ENCODE assay signal across 8 cellular contexts in the genomic region with DNA sequence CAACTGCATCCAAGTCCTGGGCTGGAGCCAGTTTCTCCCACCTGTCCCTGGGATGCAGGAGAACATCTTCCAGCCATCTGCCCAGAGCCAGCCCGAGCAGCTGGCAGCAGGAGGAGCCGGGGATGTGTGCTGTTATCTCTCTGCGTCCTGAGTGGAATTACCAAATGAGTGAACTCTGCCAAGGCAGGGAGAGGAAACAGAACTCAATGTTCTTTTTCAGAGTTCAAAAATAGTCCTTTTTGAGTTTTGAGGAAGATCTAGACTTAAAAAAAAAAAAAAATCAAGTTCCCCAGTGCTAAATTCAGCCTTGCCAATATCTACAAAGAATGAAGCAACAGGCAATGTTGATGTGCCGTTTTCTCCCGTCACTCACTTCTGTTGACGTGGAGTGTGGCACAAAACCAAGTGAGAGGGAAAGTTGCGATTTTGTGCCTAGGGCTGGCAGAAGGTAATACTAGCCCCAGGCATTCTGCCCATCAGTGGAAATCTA. TPM values are rescaled to one million over a fixed set of nuclear protein-coding genes. Genes with fewer than 3 reads are reported as not detected.
A peak's percentile ranks its signal among the peaks of the same experiment; 100 is the strongest.
DNase-seq lines count a peak whose midpoint lies in the region; ATAC-seq and TF ChIP-seq lines count a peak whose summit lies in the region.
"Had no signal": no experiment of that assay in that cellular context is flagged by ENCODE, and none has a peak within 500 bp of the region (broad histone marks: within the 10 kb centered on the region; RNA-seq: fewer than 3 reads in every experiment).

No MANE protein-coding gene starts in this region.

- H3K4me3 ChIP-seq in left lung (no peak overlapping the region), tibial artery (no peak overlapping the region)

- H3K27me3 ChIP-seq in left lung (no peaks in the 10 kb centered on the region), tibial artery (no peaks in the 10 kb centered on the region)

- peaks cover 11 to 19% of the 10 kb centered on the region in 2 donors for H3K4me1 ChIP-seq in left lung
- H3K4me1 ChIP-seq in tibial artery: peaks cover 6 to 86% (median 46%) of the 10 kb centered on the region in 4 donors

- peak overlapping the region; percentile 36 to 43 for H3K27ac ChIP-seq in left lung
- peak overlapping the region; percentile 91 to 92 for H3K27ac ChIP-seq in tibial artery

- H3K27ac Mint-ChIP-seq in effector memory CD8-positive, alpha-beta T cell: no peak overlapping the region
- H3K27ac Mint-ChIP-seq: IgD-negative memory B cell had no signal

- TF ChIP-seq CTCF in left lung (IDR thresholded peaks at IDR 0.05): no peak
- peak in 1 of 2 experiments; percentile 20 for TF ChIP-seq CTCF in tibial artery (IDR thresholded peaks at IDR 0.05)

- intact Hi-C loops in left lung (cut with DNase I): no loop called here
- intact Hi-C loops in tibial artery (cut with DNase I; ENCODE audit: low total_unique reads): loop anchor here (2.0 kb wide), 1 partner anchor 55 kb away; no protein-coding TSS in a partner anchor

- H3K9me3 ChIP-seq in left lung (no peaks in the 10 kb centered on the region), tibial artery (no peaks in the 10 kb centered on the region)

- no peaks in the 10 kb centered on the region for H3K36me3 Mint-ChIP-seq in effector memory CD8-positive, alpha-beta T cell (ENCODE audit: insufficient read depth)

- peaks cover 0 to 6% of the 10 kb centered on the region in 2 donors for H3K4me1 Mint-ChIP-seq in effector memory CD8-positive, alpha-beta T cell (ENCODE audit: low read depth in 2 of 2)

- H3K27me3 Mint-ChIP-seq in effector memory CD8-positive, alpha-beta T cell: peaks cover 40 to 78% of the 10 kb centered on the region in 2 donors

- H3K36me3 ChIP-seq in left lung (no peaks in the 10 kb centered on the region), tibial artery (peaks cover 20 to 23% (median 23%) of the 10 kb centered on the region in 3 donors)

- H3K4me3 Mint-ChIP-seq in effector memory CD8-positive, alpha-beta T cell: no peak overlapping the region
- H3K4me3 Mint-ChIP-seq: IgD-negative memory B cell had no signal

- ATAC-seq in left lung: peak; percentile 46
- ATAC-seq in effector memory CD8-positive, alpha-beta T cell (replicated peaks): no peak
- no peak for ATAC-seq in GM21360 (IDR thresholded peaks at IDR 0.05; ENCODE audit: unreplicated experiment)
- no peak for ATAC-seq in activated CD4-positive, CD25-positive, alpha-beta regulatory T cell treated with anti-CD3 and anti-CD28 coated beads, Interleukin-2, amount 50 U/mL, for 24 hours

- no peaks in the 10 kb centered on the region for H3K9me3 Mint-ChIP-seq in effector memory CD8-positive, alpha-beta T cell

- DNase-seq in NCI-H2171 (lab: John Stamatoyannopoulos, UW): peak; percentile 78
- DNase-seq in anterior cingulate cortex (lab: John Stamatoyannopoulos, UW): peak in 48 of 58 donors; percentile 16 to 89 (median 55)
- no peak for DNase-seq in left lung
- peak; percentile 95 to 97 for DNase-seq in tibial artery
- no peak for DNase-seq in effector memory CD8-positive, alpha-beta T cell

RNA-seq across cellular contexts. Expression of gene TMOD1, which starts 56.2 kb away (rescaled TPM):
- total RNA-seq in left lung: 1 to 10 TPM; 2.5 to 6.0 TPM

Comparison
In these comparisons a context has a peak if more than half of its experiments do, and no peak if none do; other contexts are left out.
1. DNase-seq: peak in NCI-H2171 (single experiment), anterior cingulate cortex (48 of 58) and tibial artery (2 of 2); none in left lung (0 of 2) and effector memory CD8-positive, alpha-beta T cell (0 of 3).